In genomic region chr1:37692078-37692833, GRCh38 we compare ENCODE assay signal across 8 cellular contexts. TPM values are rescaled to one million over a fixed set of nuclear protein-coding genes. Genes with fewer than 3 reads are reported as not detected.
DNase-seq lines count a peak whose midpoint lies in the region; ATAC-seq and TF ChIP-seq lines count a peak whose summit lies in the region.

Gene CDCA8 (plus strand): TSS chr1:37692516. CDS start chr1:37692691, 175 bp downstream.

- H3K27ac Mint-ChIP-seq in naive thymus-derived CD4-positive, alpha-beta T cell, result peak within 1 kb of the TSS; percentile 81 to 95 (median 88)
- H3K27ac Mint-ChIP-seq in stimulated activated naive B cell treated with anti-CD40 and anti-IgM and Interleukin-4, amounts not matched to agents 10 μg/mL and 1 μg/mL and 100 μg/mL, for 72 hours, result peak within 1 kb of the TSS; percentile 94

- no peaks in the 10 kb centered on the region for H3K9me3 ChIP-seq in naive thymus-derived CD4-positive, alpha-beta T cell (ENCODE audit: control insufficient read depth in 2 of 3, low read length in 3 of 3)

- H3K27me3 ChIP-seq in naive thymus-derived CD4-positive, alpha-beta T cell (ENCODE audit: control insufficient read depth in 2 of 2, insufficient read depth in 2 of 2, low read length in 2 of 2), result no peaks in the 10 kb centered on the region

- peak; percentile 94 for ATAC-seq in naive thymus-derived CD4-positive, alpha-beta T cell
- ATAC-seq in stimulated activated naive B cell treated with anti-CD40 and anti-IgM and Interleukin-4, amounts not matched to agents 10 μg/mL and 1 μg/mL and 100 μg/mL, for 72 hours (replicated peaks), result peak; percentile 87

- peaks cover 11 to 23% of the 10 kb centered on the region in 2 donors for H3K4me1 ChIP-seq in naive thymus-derived CD4-positive, alpha-beta T cell (ENCODE audit: control insufficient read depth in 2 of 2, insufficient read depth in 2 of 2, low read length in 2 of 2)

- peaks cover 0 to 2% (median 0%) of the 10 kb centered on the region in 11 donors for H3K9me3 Mint-ChIP-seq in naive thymus-derived CD4-positive, alpha-beta T cell
- H3K9me3 Mint-ChIP-seq in stimulated activated naive B cell treated with anti-CD40 and anti-IgM and Interleukin-4, amounts not matched to agents 10 μg/mL and 1 μg/mL and 100 μg/mL, for 72 hours, result no peaks in the 10 kb centered on the region

- H3K27ac ChIP-seq in naive thymus-derived CD4-positive, alpha-beta T cell (ENCODE audit: low read depth, low read length), result peak within 1 kb of the TSS; percentile 77

- intact Hi-C loops in naive thymus-derived CD4-positive, alpha-beta T cell (cut with micrococcal nuclease), result loop anchor here (1.0 to 10.0 kb wide), 20 partner anchors 96 to 1885 kb away; partner anchors contain the start of genes MEAF6 (in 2 of the 2), MTF1 (in 2 of the 2), SNIP1 (in 2 of the 2) and ADPRS (in 1 of the 2)

- CTCF ChIA-PET in naive thymus-derived CD4-positive, alpha-beta T cell (lab: Charles Lee), result interaction anchor here (1.5 kb wide), 1 partner anchor 10 kb away, joined by 6 read pairs; no protein-coding TSS in a partner anchor

- peak within 1 kb of the TSS; percentile 61 for H3K4me3 ChIP-seq in naive thymus-derived CD4-positive, alpha-beta T cell (ENCODE audit: low read length)

- DNase-seq in ELF-1 (ENCODE audit: low read depth, low spot score), result peak; percentile 99
- DNase-seq in GOT3 (lab: John Stamatoyannopoulos, UW), result peak; percentile 91
- peak; percentile 99 for DNase-seq in RPMI8226
- DNase-seq in activated T-helper 1 cell treated with anti-CD3 and anti-CD28 coated beads, Interleukin-2, amount 50 U/mL, for 16 hours (ENCODE audit: low read depth in 1 of 2, low spot score in 1 of 2), result peak; percentile 97 to 98
- peak; percentile 97 for DNase-seq in fibroblast of gingiva (ENCODE audit: low read depth)
- peak; percentile 92 to 99 (median 97) for DNase-seq in naive thymus-derived CD4-positive, alpha-beta T cell
- peak; percentile 98 for DNase-seq in stimulated activated naive B cell treated with anti-CD40 and anti-IgM and Interleukin-4, amounts not matched to agents 10 μg/mL and 1 μg/mL and 100 μg/mL, for 72 hours

- peaks cover 23 to 54% (median 39%) of the 10 kb centered on the region in 7 donors for H3K4me1 Mint-ChIP-seq in naive thymus-derived CD4-positive, alpha-beta T cell
- H3K4me1 Mint-ChIP-seq in stimulated activated naive B cell treated with anti-CD40 and anti-IgM and Interleukin-4, amounts not matched to agents 10 μg/mL and 1 μg/mL and 100 μg/mL, for 72 hours, result peaks cover 30 to 37% of the 10 kb centered on the region in 2 donors

- peaks cover 0 to 10% (median 0%) of the 10 kb centered on the region in 3 experiments for H3K36me3 ChIP-seq in naive thymus-derived CD4-positive, alpha-beta T cell (ENCODE audit: control insufficient read depth in 2 of 3, insufficient read depth in 3 of 3, low read length in 3 of 3)

- POLR2A ChIA-PET in naive thymus-derived CD4-positive, alpha-beta T cell (lab: Charles Lee), result interaction anchor here (0.7 to 3.0 kb wide), 8 partner anchors 9 to 217 kb away, joined by 3 to 19 read pairs (median 4); partner anchors contain the start of genes MEAF6, SNIP1 and ZC3H12A

- peaks cover 0 to 3% (median 0%) of the 10 kb centered on the region in 5 donors for H3K27me3 Mint-ChIP-seq in naive thymus-derived CD4-positive, alpha-beta T cell
- H3K27me3 Mint-ChIP-seq in stimulated activated naive B cell treated with anti-CD40 and anti-IgM and Interleukin-4, amounts not matched to agents 10 μg/mL and 1 μg/mL and 100 μg/mL, for 72 hours, result no peaks in the 10 kb centered on the region

- peak; percentile 64 for TF ChIP-seq CTCF in LNCAP (IDR thresholded peaks at IDR 0.05)

- H3K36me3 Mint-ChIP-seq in naive thymus-derived CD4-positive, alpha-beta T cell, result peaks cover 0 to 12% (median 5%) of the 10 kb centered on the region in 5 donors
- peaks cover 12 to 16% of the 10 kb centered on the region in 2 donors for H3K36me3 Mint-ChIP-seq in stimulated activated naive B cell treated with anti-CD40 and anti-IgM and Interleukin-4, amounts not matched to agents 10 μg/mL and 1 μg/mL and 100 μg/mL, for 72 hours

- peak within 1 kb of the TSS; percentile 88 to 98 (median 96) for H3K4me3 Mint-ChIP-seq in naive thymus-derived CD4-positive, alpha-beta T cell
- H3K4me3 Mint-ChIP-seq in stimulated activated naive B cell treated with anti-CD40 and anti-IgM and Interleukin-4, amounts not matched to agents 10 μg/mL and 1 μg/mL and 100 μg/mL, for 72 hours, result peak within 1 kb of the TSS; percentile 95 to 100

RNA-seq across cellular contexts. Expression of gene CDCA8, which starts in this region (rescaled TPM):
- total RNA-seq in naive thymus-derived CD4-positive, alpha-beta T cell, result 10 to 100 TPM in 1 of 5 experiments, 1 to 10 TPM in 1, under 1 TPM in 3; 0.58 to 45.5 (median 0.92) TPM
- polyA plus RNA-seq in naive thymus-derived CD4-positive, alpha-beta T cell, result 1 to 10 TPM; 1.0 to 1.3 TPM

Comparison
In these comparisons a context has a peak if more than half of its experiments do, and no peak if none do; other contexts are left out.
1. Peak in every context shown above with its lines: DNase-seq, ATAC-seq, H3K4me3 ChIP-seq and H3K27ac ChIP-seq.